16 cellular contexts compared by ENCODE assay signal in the genomic region with DNA sequence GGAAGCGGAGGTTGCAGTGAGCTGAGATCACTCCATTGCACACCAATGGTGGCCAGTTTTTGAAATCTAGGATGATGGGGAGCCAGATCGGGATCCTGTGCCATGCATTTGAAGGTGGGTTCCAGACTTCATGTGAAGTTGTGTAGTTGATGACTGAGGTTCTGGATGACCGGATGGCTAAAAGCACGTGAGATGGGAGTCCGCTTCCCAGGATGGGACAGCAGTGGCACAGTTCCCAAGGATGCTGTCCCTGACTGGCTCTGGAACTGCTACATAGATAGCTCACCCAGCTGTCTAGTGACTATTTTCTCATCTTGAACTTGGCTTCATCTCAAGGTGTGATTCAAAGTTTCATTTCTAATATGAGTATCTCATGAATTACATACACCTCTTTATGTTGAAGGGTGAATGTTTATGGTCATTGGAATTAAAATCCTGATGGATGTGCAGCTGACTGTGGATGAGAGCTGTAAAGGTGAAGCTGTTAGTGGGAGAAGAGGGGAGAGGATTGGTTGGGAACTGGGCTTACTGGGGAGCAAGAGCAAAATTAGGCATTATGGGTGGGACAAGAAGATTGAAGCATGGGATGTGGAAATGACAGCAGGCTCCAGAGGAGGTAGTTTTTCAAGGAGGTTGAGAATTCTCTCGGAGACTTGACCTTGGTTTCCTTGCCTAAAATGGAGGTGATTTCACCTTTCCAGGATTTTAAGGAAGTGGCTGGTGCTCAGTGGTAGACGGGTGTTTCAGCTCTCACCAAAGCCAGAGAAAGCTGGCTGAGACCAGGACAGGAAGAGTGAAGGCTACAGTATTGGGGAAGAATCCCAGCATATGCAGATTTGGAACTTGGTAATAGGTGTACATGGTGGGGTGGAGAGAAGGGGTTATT. TPM values are rescaled to one million over a fixed set of nuclear protein-coding genes. Genes with fewer than 3 reads are reported as not detected.
A peak's percentile ranks its signal among the peaks of the same experiment; 100 is the strongest.
DNase-seq lines count a peak whose midpoint lies in the region; ATAC-seq and TF ChIP-seq lines count a peak whose summit lies in the region.
"Had no signal": no experiment of that assay in that cellular context is flagged by ENCODE, and none has a peak within 500 bp of the region (broad histone marks: within the 10 kb centered on the region; RNA-seq: fewer than 3 reads in every experiment).

No MANE protein-coding gene starts in this region.

- no peaks in the 10 kb centered on the region for H3K4me1 Mint-ChIP-seq in HFFc6 (ENCODE audit: low read depth)
- peaks cover 6% of the 10 kb centered on the region for H3K4me1 Mint-ChIP-seq in activated naive CD8-positive, alpha-beta T cell treated with anti-CD3 and anti-CD28 coated beads, Interleukin-2, amount 50 U/mL, for 24 hours
- H3K4me1 Mint-ChIP-seq in neural crest cell: no peaks in the 10 kb centered on the region
- H3K4me1 Mint-ChIP-seq: brain had no signal

- TF ChIP-seq CTCF in HFFc6 (IDR thresholded peaks at IDR 0.05): no peak
- TF ChIP-seq CTCF in neural crest cell (conservative IDR thresholded peaks at IDR 0.05): no peak
- TF ChIP-seq CTCF in omental fat pad (IDR thresholded peaks at IDR 0.05): no peak
- TF ChIP-seq CTCF in Peyer's patch (IDR thresholded peaks at IDR 0.05): no peak

- H3K27me3 Mint-ChIP-seq in HFFc6 (ENCODE audit: insufficient read depth): peaks cover 4% of the 10 kb centered on the region
- H3K27me3 Mint-ChIP-seq in activated naive CD8-positive, alpha-beta T cell treated with anti-CD3 and anti-CD28 coated beads, Interleukin-2, amount 50 U/mL, for 24 hours: no peaks in the 10 kb centered on the region
- no peaks in the 10 kb centered on the region for H3K27me3 Mint-ChIP-seq in neural crest cell (ENCODE audit: low read depth)
- H3K27me3 Mint-ChIP-seq: brain had no signal

- no peak for DNase-seq in activated CD4-positive, CD25-positive, alpha-beta regulatory T cell treated with anti-CD3 and anti-CD28 coated beads, Interleukin-2, amount 50 U/mL, for 72 hours
- no peak for DNase-seq in HFFc6
- DNase-seq in activated naive CD8-positive, alpha-beta T cell treated with anti-CD3 and anti-CD28 coated beads, Interleukin-2, amount 50 U/mL, for 24 hours: no peak
- no peak for DNase-seq in neural crest cell (ENCODE audit: low read depth, low spot score)
- no peak for DNase-seq in omental fat pad (ENCODE audit: low spot score)
- DNase-seq in Peyer's patch: no peak
- DNase-seq in stimulated activated CD4-positive, alpha-beta T cell treated with anti-CD3 and anti-CD28 coated beads, Interleukin-1b, Interleukin-23, amount 100 ng/mL, for 48 hours: no peak
- DNase-seq: activated CD4-positive, CD25-positive, alpha-beta regulatory T cell; CD8-positive, alpha-beta T cell; head of caudate nucleus; NCI-H1092; NCI-H774; stimulated activated CD4-positive, alpha-beta T cell treated with anti-CD3 and anti-CD28 coated beads, Interleukin-2, amount 100 ng/mL, for 48 hours; transverse colon had no signal

- H3K27ac Mint-ChIP-seq in HFFc6 (peak overlapping the region; percentile 4; the same call in 1 of the 2 replicates), neural crest cell (ENCODE audit: unreplicated experiment) (no peak overlapping the region)
- H3K27ac Mint-ChIP-seq in activated naive CD8-positive, alpha-beta T cell treated with anti-CD3 and anti-CD28 coated beads, Interleukin-2, amount 50 U/mL, for 24 hours: peak overlapping the region; percentile 29
- H3K27ac Mint-ChIP-seq: CD8-positive, alpha-beta T cell had no signal

- peak; percentile 43 to 64 for ATAC-seq in activated CD4-positive, CD25-positive, alpha-beta regulatory T cell treated with anti-CD3 and anti-CD28 coated beads, Interleukin-2, amount 50 U/mL, for 24 hours
- peak; percentile 13 for ATAC-seq in activated naive CD8-positive, alpha-beta T cell treated with anti-CD3 and anti-CD28 coated beads, Interleukin-2, amount 50 U/mL, for 24 hours
- no peak for ATAC-seq in omental fat pad (ENCODE audit: low FRiP score)
- ATAC-seq: CD8-positive, alpha-beta T cell had no signal

- H3K36me3 Mint-ChIP-seq in HFFc6 (ENCODE audit: low read depth) (peaks cover 28% of the 10 kb centered on the region), neural crest cell (ENCODE audit: low read depth) (peaks cover 26% of the 10 kb centered on the region)
- peaks cover 65% of the 10 kb centered on the region for H3K36me3 Mint-ChIP-seq in activated naive CD8-positive, alpha-beta T cell treated with anti-CD3 and anti-CD28 coated beads, Interleukin-2, amount 50 U/mL, for 24 hours (ENCODE audit: low read depth)

- H3K4me3 Mint-ChIP-seq in HFFc6 (no peak overlapping the region), neural crest cell (peak overlapping the region; percentile 47)
- H3K4me3 Mint-ChIP-seq in activated naive CD8-positive, alpha-beta T cell treated with anti-CD3 and anti-CD28 coated beads, Interleukin-2, amount 50 U/mL, for 24 hours: no peak overlapping the region
- H3K4me3 Mint-ChIP-seq: CD8-positive, alpha-beta T cell had no signal

- H3K9me3 Mint-ChIP-seq in HFFc6: no peaks in the 10 kb centered on the region
- no peaks in the 10 kb centered on the region for H3K9me3 Mint-ChIP-seq in activated naive CD8-positive, alpha-beta T cell treated with anti-CD3 and anti-CD28 coated beads, Interleukin-2, amount 50 U/mL, for 24 hours
- H3K9me3 Mint-ChIP-seq in neural crest cell: no peaks in the 10 kb centered on the region
- H3K9me3 Mint-ChIP-seq: brain; CD8-positive, alpha-beta T cell had no signal

- no peak for TF ChIP-seq POLR2A in Peyer's patch (IDR thresholded peaks at IDR 0.05)

- no peaks in the 10 kb centered on the region for H3K9me3 ChIP-seq in Peyer's patch
- H3K9me3 ChIP-seq: transverse colon had no signal

- H3K4me3 ChIP-seq in Peyer's patch: no peak overlapping the region
- H3K4me3 ChIP-seq: transverse colon had no signal

- no peak overlapping the region for H3K27ac ChIP-seq in Peyer's patch
- H3K27ac ChIP-seq: transverse colon had no signal

- H3K27me3 ChIP-seq in Peyer's patch: no peaks in the 10 kb centered on the region
- H3K27me3 ChIP-seq: transverse colon had no signal

- no peaks in the 10 kb centered on the region for H3K4me1 ChIP-seq in Peyer's patch
- H3K4me1 ChIP-seq: transverse colon had no signal

- H3K36me3 ChIP-seq in Peyer's patch: peaks cover 0 to 63% (median 4%) of the 10 kb centered on the region in 3 donors

RNA-seq across cellular contexts. Expression of gene TUFM, which starts 8.2 kb away (rescaled TPM):
- 100 to 1,000 TPM; 140 to 194 (median 158) TPM for total RNA-seq in HFFc6 (2021; fragmentation: NEBNext Ultra II Directional; extraction: Animal tissue kit (Norgen Biotek cat#: 25700))
- total RNA-seq in neural crest cell (197 and 205 TPM in 2 replicates), omental fat pad (100 to 1,000 TPM in 2 of 4 donors, 10 to 100 TPM in 2; 93.2 to 133 (median 103) TPM), Peyer's patch (100 to 1,000 TPM; 125 to 157 (median 131) TPM)

RNA-seq across cellular contexts. Expression of gene ATXN2L, which starts 15.1 kb away (rescaled TPM):
- 100 to 1,000 TPM; 125 to 152 (median 134) TPM for total RNA-seq in HFFc6 (2021; fragmentation: NEBNext Ultra II Directional; extraction: Animal tissue kit (Norgen Biotek cat#: 25700))
- total RNA-seq in neural crest cell (272 and 276 TPM in 2 replicates), omental fat pad (10 to 100 TPM; 34.4 to 83.3 (median 59.5) TPM), Peyer's patch (100 to 1,000 TPM in 3 of 4 donors, 10 to 100 TPM in 1; 93.9 to 208 (median 160) TPM)

RNA-seq across cellular contexts. Expression of gene SH2B1, which starts 25.7 kb away (rescaled TPM):
- 10 to 100 TPM; 33.9 to 41.0 (median 37.6) TPM for total RNA-seq in HFFc6 (2021; fragmentation: NEBNext Ultra II Directional; extraction: Animal tissue kit (Norgen Biotek cat#: 25700))
- total RNA-seq in neural crest cell (60.6 and 66.9 TPM in 2 replicates), omental fat pad (10 to 100 TPM; 16.1 to 25.4 (median 18.8) TPM), Peyer's patch (10 to 100 TPM; 34.7 to 94.9 (median 78.8) TPM)

RNA-seq across cellular contexts. Expression of gene ATP2A1, which starts 40.4 kb away (rescaled TPM):
- total RNA-seq in HFFc6 (2021; fragmentation: NEBNext Ultra II Directional; extraction: Animal tissue kit (Norgen Biotek cat#: 25700)): under 1 TPM; 0.26 to 0.85 (median 0.54) TPM
- total RNA-seq in neural crest cell: 3.1 and 3.3 TPM in 2 replicates
- total RNA-seq in omental fat pad: under 1 TPM; 0.32 to 0.44 (median 0.37) TPM
- total RNA-seq in Peyer's patch: 100 to 1,000 TPM in 1 of 4 donors, 1 to 10 TPM in 1, under 1 TPM in 1, not detected in 1; 0.35 to 142 (median 2.0) TPM
